ENCODE assay signal across 8 cellular contexts in genomic region chr2:101770672-101771071, GRCh38.
DNase-seq lines count a peak whose midpoint lies in the region; ATAC-seq and TF ChIP-seq lines count a peak whose summit lies in the region.

No MANE protein-coding gene starts in this region.

- H3K4me1 ChIP-seq in DOHH2 (ENCODE audit: control insufficient read depth, low read length) = peaks cover 69% of the 10 kb centered on the region
- H3K4me1 ChIP-seq in thymus (ENCODE audit: control insufficient read depth, insufficient read depth, low read length) = peaks cover 36% of the 10 kb centered on the region

- H3K4me1 Mint-ChIP-seq in glutamatergic neuron (ENCODE audit: low read depth, unreplicated experiment) = peaks cover 81% of the 10 kb centered on the region

- peak overlapping the region; percentile 67 for H3K4me3 Mint-ChIP-seq in glutamatergic neuron (ENCODE audit: unreplicated experiment)

- DNase-seq in LNCaP clone FGC (ENCODE audit: low read depth) = no peak
- DNase-seq in glutamatergic neuron = no peak
- DNase-seq in NCI-H187 (lab: John Stamatoyannopoulos, UW) = no peak

- H3K27ac Mint-ChIP-seq in glutamatergic neuron (ENCODE audit: unreplicated experiment) = peak overlapping the region; percentile 85

- no peaks in the 10 kb centered on the region for H3F3A ChIP-seq in DOHH2 (ENCODE audit: control insufficient read depth, insufficient read depth)

- H3K36me3 Mint-ChIP-seq in glutamatergic neuron (ENCODE audit: unreplicated experiment) = no peaks in the 10 kb centered on the region

- H3K79me2 ChIP-seq in DOHH2 (ENCODE audit: control insufficient read depth, low read length) = peaks cover 100% of the 10 kb centered on the region

- H3K36me3 ChIP-seq in DOHH2 (ENCODE audit: control insufficient read depth, low read length) = peaks cover 10% of the 10 kb centered on the region
- no peaks in the 10 kb centered on the region for H3K36me3 ChIP-seq in thymus (ENCODE audit: control insufficient read depth, insufficient read depth)

- H3K4me2 ChIP-seq in DOHH2 (ENCODE audit: low read length) = 0 out of 2 replicates have a peak overlapping the region, but pooled peaks have one; percentile 9

- peaks cover 71% of the 10 kb centered on the region for H4K20me1 ChIP-seq in DOHH2 (ENCODE audit: control insufficient read depth, insufficient read depth, low read depth, low read length)

- H3K9me3 ChIP-seq in DOHH2 (ENCODE audit: control insufficient read depth, insufficient read depth, low read length) = no peaks in the 10 kb centered on the region
- H3K9me3 ChIP-seq in thymus (ENCODE audit: control insufficient read depth) = no peaks in the 10 kb centered on the region

- WGBS in thymus = 84% methylated on average over 2 of the region's 2 CpGs

- TF ChIP-seq CTCF in DOHH2 (IDR thresholded peaks at IDR 0.05; ENCODE audit: low read depth, low read length, poor library complexity, severe bottlenecking) (peak; percentile 76), LNCaP clone FGC (IDR thresholded peaks at IDR 0.05; ENCODE audit: control insufficient read depth, extremely low read depth, insufficient read depth) (peak; percentile 32; the same call in 1 of the 2 replicates), glutamatergic neuron (IDR thresholded peaks at IDR 0.05; ENCODE audit: partially characterized antibody, unreplicated experiment) (no peak)

- no peaks in the 10 kb centered on the region for H3K9me2 ChIP-seq in DOHH2 (replicated peaks; ENCODE audit: control insufficient read depth, low read length)

- H3K27ac ChIP-seq in DOHH2 (ENCODE audit: low read depth, low read length) (no peak overlapping the region), thymus (ENCODE audit: low read depth) (peak overlapping the region; percentile 3)

- peak; percentile 59 for ATAC-seq in GM19468 (IDR thresholded peaks at IDR 0.05; ENCODE audit: extremely low read depth, unreplicated experiment)
- ATAC-seq in SK-N-SH treated with all-trans-retinoic acid at 6 μM for 48 hours = peak; percentile 34
- no peak for ATAC-seq in GM21717 (IDR thresholded peaks at IDR 0.05; ENCODE audit: unreplicated experiment)

- H3K4me3 ChIP-seq in DOHH2 (ENCODE audit: low read length) (no peak overlapping the region), LNCaP clone FGC (ENCODE audit: low read depth, low read length) (no peak overlapping the region), thymus (ENCODE audit: low read length) (no peak overlapping the region)

- no peaks in the 10 kb centered on the region for H3K27me3 ChIP-seq in DOHH2 (ENCODE audit: control insufficient read depth, low read length)
- no peaks in the 10 kb centered on the region for H3K27me3 ChIP-seq in thymus (ENCODE audit: control insufficient read depth, insufficient read depth)

- peaks cover 33% of the 10 kb centered on the region for H3K9me3 Mint-ChIP-seq in glutamatergic neuron (ENCODE audit: unreplicated experiment)

- peaks cover 6% of the 10 kb centered on the region for H3K27me3 Mint-ChIP-seq in glutamatergic neuron (ENCODE audit: unreplicated experiment)

TF ChIP-seq in SK-N-SH treated with all-trans-retinoic acid at 6 μM for 48 hours, 23 proteins besides CTCF, POLR2A, EP300 and RAD21:
- TF ChIP-seq TCF4 (CRISPR knock-in tag; IDR thresholded peaks at IDR 0.05; ENCODE audit: borderline replicate concordance) (no peak), ZNF70 (CRISPR knock-in tag; IDR thresholded peaks at IDR 0.05) (no peak), ZFP3 (CRISPR knock-in tag; IDR thresholded peaks at IDR 0.05) (no peak), OSR1 (CRISPR knock-in tag; IDR thresholded peaks at IDR 0.05) (no peak), TSHZ2 (CRISPR knock-in tag; IDR thresholded peaks at IDR 0.05) (no peak), BACH2 (CRISPR knock-in tag; IDR thresholded peaks at IDR 0.05; ENCODE audit: borderline replicate concordance) (no peak), TOX (CRISPR knock-in tag; IDR thresholded peaks at IDR 0.05; ENCODE audit: borderline replicate concordance) (no peak), PATZ1 (CRISPR knock-in tag; IDR thresholded peaks at IDR 0.05; ENCODE audit: borderline replicate concordance) (no peak), ZFP30 (CRISPR knock-in tag; IDR thresholded peaks at IDR 0.05) (no peak), GLIS3 (CRISPR knock-in tag; IDR thresholded peaks at IDR 0.05) (no peak), ZC3H10 (CRISPR knock-in tag; IDR thresholded peaks at IDR 0.05) (no peak)
- TF ChIP-seq, protein P1, sequence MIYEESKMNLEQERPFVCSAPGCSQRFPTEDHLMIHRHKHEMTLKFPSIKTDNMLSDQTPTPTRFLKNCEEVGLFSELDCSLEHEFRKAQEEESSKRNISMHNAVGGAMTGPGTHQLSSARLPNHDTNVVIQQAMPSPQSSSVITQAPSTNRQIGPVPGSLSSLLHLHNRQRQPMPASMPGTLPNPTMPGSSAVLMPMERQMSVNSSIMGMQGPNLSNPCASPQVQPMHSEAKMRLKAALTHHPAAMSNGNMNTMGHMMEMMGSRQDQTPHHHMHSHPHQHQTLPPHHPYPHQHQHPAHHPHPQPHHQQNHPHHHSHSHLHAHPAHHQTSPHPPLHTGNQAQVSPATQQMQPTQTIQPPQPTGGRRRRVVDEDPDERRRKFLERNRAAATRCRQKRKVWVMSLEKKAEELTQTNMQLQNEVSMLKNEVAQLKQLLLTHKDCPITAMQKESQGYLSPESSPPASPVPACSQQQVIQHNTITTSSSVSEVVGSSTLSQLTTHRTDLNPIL (CRISPR knock-in tag; IDR thresholded peaks at IDR 0.05; ENCODE audit: low read depth) = no peak
- TF ChIP-seq, protein P2, sequence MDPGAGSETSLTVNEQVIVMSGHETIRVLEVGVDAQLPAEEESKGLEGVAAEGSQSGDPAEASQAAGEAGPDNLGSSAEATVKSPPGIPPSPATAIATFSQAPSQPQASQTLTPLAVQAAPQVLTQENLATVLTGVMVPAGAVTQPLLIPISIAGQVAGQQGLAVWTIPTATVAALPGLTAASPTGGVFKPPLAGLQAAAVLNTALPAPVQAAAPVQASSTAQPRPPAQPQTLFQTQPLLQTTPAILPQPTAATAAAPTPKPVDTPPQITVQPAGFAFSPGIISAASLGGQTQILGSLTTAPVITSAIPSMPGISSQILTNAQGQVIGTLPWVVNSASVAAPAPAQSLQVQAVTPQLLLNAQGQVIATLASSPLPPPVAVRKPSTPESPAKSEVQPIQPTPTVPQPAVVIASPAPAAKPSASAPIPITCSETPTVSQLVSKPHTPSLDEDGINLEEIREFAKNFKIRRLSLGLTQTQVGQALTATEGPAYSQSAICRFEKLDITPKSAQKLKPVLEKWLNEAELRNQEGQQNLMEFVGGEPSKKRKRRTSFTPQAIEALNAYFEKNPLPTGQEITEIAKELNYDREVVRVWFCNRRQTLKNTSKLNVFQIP (CRISPR knock-in tag; IDR thresholded peaks at IDR 0.05; ENCODE audit: borderline replicate concordance, low read depth) = no peak
